ENCODE assay signal across 9 cellular contexts in the genomic region with DNA sequence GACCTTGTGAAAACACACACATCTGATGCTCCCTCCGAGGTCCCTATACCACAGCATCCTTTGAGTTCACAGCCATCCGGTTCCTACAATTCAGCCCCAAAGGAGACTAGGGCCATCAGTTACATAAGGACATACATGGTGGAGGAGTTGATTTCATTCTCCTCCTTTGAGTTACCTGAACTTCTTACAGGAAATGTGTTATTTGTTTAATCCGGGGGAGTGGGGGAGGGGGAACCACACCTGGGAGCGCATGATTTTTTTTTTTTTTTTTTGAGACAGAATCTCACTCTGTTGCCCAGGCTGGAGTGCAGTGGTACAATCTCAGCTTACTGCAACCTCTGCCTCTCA. TPM values are rescaled to one million over a fixed set of nuclear protein-coding genes. Genes with fewer than 3 reads are reported as not detected.
DNase-seq lines count a peak whose midpoint lies in the region; ATAC-seq and TF ChIP-seq lines count a peak whose summit lies in the region.
"Had no signal": no experiment of that assay in that cellular context is flagged by ENCODE, and none has a peak within 500 bp of the region (broad histone marks: within the 10 kb centered on the region; RNA-seq: fewer than 3 reads in every experiment).

No MANE protein-coding gene starts in this region.

- POLR2A ChIA-PET in activated CD8-positive, alpha-beta T cell treated with anti-CD3 and anti-CD28 coated beads, Interleukin-2, amount 10 ng/mL, durations not matched to agents 7 days and 5 days (lab: Charles Lee) = interaction anchor here (1.7 kb wide), 1 partner anchor 11 kb away, joined by 9 read pairs; no protein-coding TSS in a partner anchor
- POLR2A ChIA-PET in SK-N-SH (lab: Yijun Ruan, JAX) = no interaction called here

- peaks cover 0 to 24% of the 10 kb centered on the region in 2 experiments; a peak in 1 of 4 replicates for H3K4me1 ChIP-seq in SK-N-SH (ENCODE audit: control insufficient read depth in 1 of 2, insufficient read depth in 2 of 2, low read depth in 1 of 2, low read length in 1 of 2)

- no peaks in the 10 kb centered on the region for H3K9me3 Mint-ChIP-seq in activated T-cell treated with anti-CD3 and anti-CD28 coated beads, Interleukin-2, amount 50 U/mL, for 4 hours
- H3K9me3 Mint-ChIP-seq in activated CD8-positive, alpha-beta T cell treated with anti-CD3 and anti-CD28 coated beads, Interleukin-2, amount 10 ng/mL, durations not matched to agents 7 days and 5 days (ENCODE audit: insufficient read depth) = no peaks in the 10 kb centered on the region
- no peaks in the 10 kb centered on the region for H3K9me3 Mint-ChIP-seq in stimulated activated naive CD8-positive, alpha-beta T cell treated with anti-CD3 and anti-CD28 coated beads, Interleukin-15, amount 100 ng/mL, for 72 hours
- H3K9me3 Mint-ChIP-seq in nephron progenitor cell = no peaks in the 10 kb centered on the region

- no peaks in the 10 kb centered on the region for H3K9me2 ChIP-seq in SK-N-SH

- H3K4me2 ChIP-seq in SK-N-SH = no peak overlapping the region

- no peak for TF ChIP-seq RAD21 in SK-N-SH (IDR thresholded peaks at IDR 0.05; ENCODE audit: low read length)

- WGBS in SK-N-SH (ENCODE audit: low lambda C conversion rate) = 83% methylated on average over 4 of the region's 4 CpGs

- H3K27ac Mint-ChIP-seq in activated CD8-positive, alpha-beta T cell treated with anti-CD3 and anti-CD28 coated beads, Interleukin-2, amount 10 ng/mL, durations not matched to agents 7 days and 5 days = peak overlapping the region; percentile 96
- H3K27ac Mint-ChIP-seq in stimulated activated naive CD8-positive, alpha-beta T cell treated with anti-CD3 and anti-CD28 coated beads, Interleukin-15, amount 100 ng/mL, for 72 hours = peak overlapping the region; percentile 95 to 97
- H3K27ac Mint-ChIP-seq in nephron progenitor cell = no peak overlapping the region

- H3K36me3 ChIP-seq in SK-N-SH (replicated peaks in 1 of 2; ENCODE audit: control insufficient read depth in 1 of 2, insufficient read depth in 2 of 2, low read length in 1 of 2) = no peaks in the 10 kb centered on the region

- peaks cover 96% of the 10 kb centered on the region for H3K4me1 Mint-ChIP-seq in activated T-cell treated with anti-CD3 and anti-CD28 coated beads, Interleukin-2, amount 50 U/mL, for 4 hours (ENCODE audit: low read depth)
- H3K4me1 Mint-ChIP-seq in activated CD8-positive, alpha-beta T cell treated with anti-CD3 and anti-CD28 coated beads, Interleukin-2, amount 10 ng/mL, durations not matched to agents 7 days and 5 days (ENCODE audit: low read depth) = peaks cover 98% of the 10 kb centered on the region
- peaks cover 100% of the 10 kb centered on the region for H3K4me1 Mint-ChIP-seq in stimulated activated naive CD8-positive, alpha-beta T cell treated with anti-CD3 and anti-CD28 coated beads, Interleukin-15, amount 100 ng/mL, for 72 hours
- H3K4me1 Mint-ChIP-seq in nephron progenitor cell = peaks cover 58% of the 10 kb centered on the region

- TF ChIP-seq CTCF in SK-N-SH (IDR thresholded peaks at IDR 0.05) = no peak
- no peak for TF ChIP-seq CTCF in nephron progenitor cell (IDR thresholded peaks at IDR 0.05)

- no peak overlapping the region for H2AFZ ChIP-seq in SK-N-SH (ENCODE audit: low read depth)

- H3K4me3 Mint-ChIP-seq in activated T-cell treated with anti-CD3 and anti-CD28 coated beads, Interleukin-2, amount 50 U/mL, for 4 hours = peak overlapping the region; percentile 75
- peak overlapping the region; percentile 46 for H3K4me3 Mint-ChIP-seq in activated CD8-positive, alpha-beta T cell treated with anti-CD3 and anti-CD28 coated beads, Interleukin-2, amount 10 ng/mL, durations not matched to agents 7 days and 5 days
- H3K4me3 Mint-ChIP-seq in stimulated activated naive CD8-positive, alpha-beta T cell treated with anti-CD3 and anti-CD28 coated beads, Interleukin-15, amount 100 ng/mL, for 72 hours = peak overlapping the region; percentile 69 to 88
- no peak overlapping the region for H3K4me3 Mint-ChIP-seq in nephron progenitor cell

- ATAC-seq in activated T-cell treated with anti-CD3 and anti-CD28 coated beads, Interleukin-2, amount 50 U/mL, for 4 hours = peak; percentile 6 to 19
- peak; percentile 20 for ATAC-seq in HG02885 (IDR thresholded peaks at IDR 0.05; ENCODE audit: poor library complexity, unreplicated experiment)
- peak; percentile 8 for ATAC-seq in activated CD8-positive, alpha-beta T cell treated with anti-CD3 and anti-CD28 coated beads, Interleukin-2, amount 10 ng/mL, durations not matched to agents 7 days and 5 days
- peak; percentile 49 for ATAC-seq in stimulated activated naive CD8-positive, alpha-beta T cell treated with anti-CD3 and anti-CD28 coated beads, Interleukin-15, amount 100 ng/mL, for 72 hours

- DNase-seq in activated T-cell treated with anti-CD3 and anti-CD28 coated beads, Interleukin-2, amount 50 U/mL, for 4 hours = no peak
- DNase-seq in activated T-cell treated with anti-CD3 and anti-CD28 coated beads for 4 hours = no peak
- DNase-seq in activated CD8-positive, alpha-beta T cell treated with anti-CD3 and anti-CD28 coated beads, Interleukin-2, amount 10 ng/mL, durations not matched to agents 7 days and 5 days = no peak
- no peak for DNase-seq in stimulated activated naive CD8-positive, alpha-beta T cell treated with anti-CD3 and anti-CD28 coated beads, Interleukin-15, amount 100 ng/mL, for 72 hours
- no peak for DNase-seq in effector CD8-positive, alpha-beta T cell (lab: John Stamatoyannopoulos, UW)
- DNase-seq in SK-N-SH = no peak
- no peak for DNase-seq in nephron progenitor cell
- DNase-seq: nucleus accumbens had no signal

- H3F3A ChIP-seq in SK-N-SH (replicated peaks; ENCODE audit: insufficient read depth) = no peaks in the 10 kb centered on the region

- H4K20me1 ChIP-seq in SK-N-SH (ENCODE audit: insufficient read depth) = no peaks in the 10 kb centered on the region

- H3K27ac ChIP-seq in SK-N-SH (ENCODE audit: low read depth in 2 of 2, low read length in 1 of 2) = no peak overlapping the region

- H3K36me3 Mint-ChIP-seq in activated T-cell treated with anti-CD3 and anti-CD28 coated beads, Interleukin-2, amount 50 U/mL, for 4 hours (ENCODE audit: insufficient read depth) = peaks cover 44% of the 10 kb centered on the region
- peaks cover 87% of the 10 kb centered on the region for H3K36me3 Mint-ChIP-seq in activated CD8-positive, alpha-beta T cell treated with anti-CD3 and anti-CD28 coated beads, Interleukin-2, amount 10 ng/mL, durations not matched to agents 7 days and 5 days (ENCODE audit: low read depth)
- H3K36me3 Mint-ChIP-seq in nephron progenitor cell (ENCODE audit: low read depth) = peaks cover 9% of the 10 kb centered on the region

- CTCF ChIA-PET in activated CD8-positive, alpha-beta T cell treated with anti-CD3 and anti-CD28 coated beads, Interleukin-2, amount 10 ng/mL, durations not matched to agents 7 days and 5 days (lab: Charles Lee) = interaction anchor here (1.1 to 5.3 kb wide), 7 partner anchors 11 to 82 kb away, joined by 3 to 28 read pairs (median 4); no protein-coding TSS in a partner anchor
- CTCF ChIA-PET in SK-N-SH (lab: Yijun Ruan, JAX) = no interaction called here

- H3K27me3 ChIP-seq in SK-N-SH (ENCODE audit: insufficient read depth) = no peaks in the 10 kb centered on the region

- H3K9me3 ChIP-seq in SK-N-SH = no peaks in the 10 kb centered on the region

- H3K27me3 Mint-ChIP-seq in activated T-cell treated with anti-CD3 and anti-CD28 coated beads, Interleukin-2, amount 50 U/mL, for 4 hours (ENCODE audit: low read depth) = no peaks in the 10 kb centered on the region
- no peaks in the 10 kb centered on the region for H3K27me3 Mint-ChIP-seq in activated CD8-positive, alpha-beta T cell treated with anti-CD3 and anti-CD28 coated beads, Interleukin-2, amount 10 ng/mL, durations not matched to agents 7 days and 5 days (ENCODE audit: low read depth)
- no peaks in the 10 kb centered on the region for H3K27me3 Mint-ChIP-seq in stimulated activated naive CD8-positive, alpha-beta T cell treated with anti-CD3 and anti-CD28 coated beads, Interleukin-15, amount 100 ng/mL, for 72 hours
- no peaks in the 10 kb centered on the region for H3K27me3 Mint-ChIP-seq in nephron progenitor cell (ENCODE audit: low read depth, poor library complexity)

- no peak overlapping the region for H3K4me3 ChIP-seq in SK-N-SH (ENCODE audit: low read depth in 2 of 2, low read length in 1 of 2)

- H3K79me2 ChIP-seq in SK-N-SH (ENCODE audit: insufficient read depth) = no peaks in the 10 kb centered on the region

- no peak for TF ChIP-seq EP300 in SK-N-SH (IDR thresholded peaks at IDR 0.05; ENCODE audit: borderline replicate concordance in 1 of 2, low read depth in 1 of 2, low read length in 1 of 2)

- no peak overlapping the region for H3K9ac ChIP-seq in SK-N-SH

TF ChIP-seq in SK-N-SH, 30 proteins besides CTCF, POLR2A, EP300 and RAD21 (continues in another document):
- no peak for TF ChIP-seq JUND (IDR thresholded peaks at IDR 0.05)
- no peak for TF ChIP-seq MEF2A (IDR thresholded peaks at IDR 0.05; ENCODE audit: borderline replicate concordance, low read depth)
- TF ChIP-seq EZH2phosphoT487 (IDR thresholded peaks at IDR 0.05; ENCODE audit: borderline replicate concordance, low read depth) = no peak
- no peak for TF ChIP-seq RXRA (IDR thresholded peaks at IDR 0.05; ENCODE audit: borderline replicate concordance, low read depth)
- no peak for TF ChIP-seq POLR2AphosphoS5 (IDR thresholded peaks at IDR 0.05; ENCODE audit: low read depth, low read length)
- TF ChIP-seq TCF12 (IDR thresholded peaks at IDR 0.05) = no peak
- TF ChIP-seq NFIC (IDR thresholded peaks at IDR 0.05; ENCODE audit: borderline replicate concordance) = no peak
- no peak for TF ChIP-seq GATA2 (CRISPR knock-in tag; IDR thresholded peaks at IDR 0.05)
- no peak for TF ChIP-seq RFX5 (IDR thresholded peaks at IDR 0.05; ENCODE audit: low read length)

RNA-seq across cellular contexts. Expression of gene SEMA4D, which starts 30.7 kb away (rescaled TPM):
- total RNA-seq in activated T-cell treated with anti-CD3 and anti-CD28 coated beads, Interleukin-2, amount 50 U/mL, for 4 hours = 100 to 1,000 TPM; 248 to 348 (median 344) TPM
- total RNA-seq in activated CD8-positive, alpha-beta T cell treated with anti-CD3 and anti-CD28 coated beads, Interleukin-2, amount 10 ng/mL, durations not matched to agents 7 days and 5 days = 100 to 1,000 TPM; 314 to 321 TPM
- 2.1 and 4.8 TPM in 2 replicates for polyA plus RNA-seq in SK-N-SH (2012; rRNA removed)
- 2.4 and 3.7 TPM in 2 replicates for polyA plus RNA-seq in SK-N-SH (2012; cell fraction: cytosol; rRNA removed)
- polyA plus RNA-seq in SK-N-SH (2012; cell fraction: nucleus; rRNA removed) = 12.9 and 17.9 TPM in 2 replicates
